Comparison of ENCODE assay signal across 5 cellular contexts in the genomic region with DNA sequence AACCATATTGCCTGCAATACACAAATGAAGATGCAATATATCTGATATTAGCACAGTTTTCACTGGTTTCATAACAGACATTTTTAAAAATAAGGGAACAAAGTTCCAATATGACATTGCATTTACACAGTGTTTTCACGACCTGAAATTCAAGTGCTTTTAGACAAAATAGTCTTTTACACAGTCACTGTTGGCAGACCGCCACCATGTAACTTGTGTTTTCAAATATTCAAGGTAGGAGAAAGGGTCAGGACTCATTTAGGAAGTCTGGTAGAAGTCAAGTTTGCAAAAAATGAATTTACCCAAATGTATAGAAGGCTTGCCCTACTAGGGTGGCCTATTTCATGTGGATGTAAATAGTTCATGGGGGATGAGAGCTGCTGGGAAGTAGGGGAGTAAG.
"Had no signal": no experiment of that assay in that cellular context is flagged by ENCODE, and none has a peak within 500 bp of the region (broad histone marks: within the 10 kb centered on the region; RNA-seq: fewer than 3 reads in every experiment).

No MANE protein-coding gene starts in this region.

- H3K4me3 ChIP-seq: K562 had no signal

- ATAC-seq: HepG2, K562 had no signal

- DNase-seq: IMR-90, KBM-7 had no signal

- H3K27ac ChIP-seq: HL-60 had no signal
